8 cellular contexts compared by ENCODE assay signal in genomic region chr10:30782543-30783461, GRCh38.
DNase-seq lines count a peak whose midpoint lies in the region; ATAC-seq and TF ChIP-seq lines count a peak whose summit lies in the region.

No MANE protein-coding gene starts in this region.

- H3K4me3 ChIP-seq in esophagus squamous epithelium: no peak overlapping the region

- H3K36me3 Mint-ChIP-seq in progenitor cell of endocrine pancreas (ENCODE audit: insufficient read depth): no peaks in the 10 kb centered on the region

- peaks cover 11% of the 10 kb centered on the region for H3K4me1 Mint-ChIP-seq in progenitor cell of endocrine pancreas (ENCODE audit: low read depth)

- TF ChIP-seq POLR2A in esophagus squamous epithelium (IDR thresholded peaks at IDR 0.05): no peak

- peaks cover 0 to 11% (median 0%) of the 10 kb centered on the region in 4 donors for H3K27me3 ChIP-seq in esophagus squamous epithelium

- H3K9me3 Mint-ChIP-seq in progenitor cell of endocrine pancreas (ENCODE audit: low read depth): no peaks in the 10 kb centered on the region

- no peak for TF ChIP-seq CTCF in esophagus squamous epithelium (IDR thresholded peaks at IDR 0.05)
- no peak for TF ChIP-seq CTCF in progenitor cell of endocrine pancreas (IDR thresholded peaks at IDR 0.05; ENCODE audit: unreplicated experiment)

- H3K4me3 Mint-ChIP-seq in progenitor cell of endocrine pancreas (ENCODE audit: low read depth): no peak overlapping the region

- WGBS in esophagus squamous epithelium, 2 donors: 63 to 68% methylated on average over 15 of the region's 15 CpGs

- H3K27ac Mint-ChIP-seq in progenitor cell of endocrine pancreas: no peak overlapping the region

- intact Hi-C loops in esophagus squamous epithelium (cut with DNase I): loop anchor here (10.0 kb wide), 1 partner anchor 1032 kb away; no protein-coding TSS in a partner anchor

- ATAC-seq in GM21515 (IDR thresholded peaks at IDR 0.05; ENCODE audit: unreplicated experiment): peak; percentile 60

- H3K27me3 Mint-ChIP-seq in progenitor cell of endocrine pancreas: peaks cover 39% of the 10 kb centered on the region

- no peaks in the 10 kb centered on the region for H3K9me3 ChIP-seq in esophagus squamous epithelium

- H3K36me3 ChIP-seq in esophagus squamous epithelium: no peaks in the 10 kb centered on the region

- peaks cover 10 to 38% (median 13%) of the 10 kb centered on the region in 3 donors for H3K4me1 ChIP-seq in esophagus squamous epithelium

- DNase-seq in DMS 273 treated with DMSO at 0.1 percent for 48 hours (lab: John Stamatoyannopoulos, UW): peak; percentile 73
- peak; percentile 53 for DNase-seq in NCI-H1694 (lab: John Stamatoyannopoulos, UW)
- DNase-seq in esophagus squamous epithelium (lab: John Stamatoyannopoulos, UW): no peak
- DNase-seq in stromal cell of bone marrow (ENCODE audit: low read depth): peak; percentile 36
- no peak for DNase-seq in D341Med (ENCODE audit: low spot score)
- DNase-seq in progenitor cell of endocrine pancreas (ENCODE audit: low spot score, unreplicated experiment): no peak
- DNase-seq in activated CD4-positive, CD25-positive, alpha-beta regulatory T cell treated with anti-CD3 and anti-CD28 coated beads, Interleukin-2, amount 50 U/mL, for 72 hours: no peak

- peak overlapping the region; percentile 84 to 95 (median 88) for H3K27ac ChIP-seq in esophagus squamous epithelium

Comparison
In these comparisons a context has a peak if more than half of its experiments do, and no peak if none do; other contexts are left out.
1. DNase-seq: peak in DMS 273 treated with DMSO at 0.1 percent for 48 hours (single experiment), NCI-H1694 (single experiment) and stromal cell of bone marrow (single experiment); none in esophagus squamous epithelium (single experiment), D341Med (single experiment), progenitor cell of endocrine pancreas (single experiment) and activated CD4-positive, CD25-positive, alpha-beta regulatory T cell treated with anti-CD3 and anti-CD28 coated beads, Interleukin-2, amount 50 U/mL, for 72 hours (single experiment).